ENCODE assay signal across 23 cellular contexts in genomic region chr17:59760164-59760563, GRCh38. TPM values are rescaled to one million over a fixed set of nuclear protein-coding genes. Genes with fewer than 3 reads are reported as not detected.
DNase-seq lines count a peak whose midpoint lies in the region; ATAC-seq and TF ChIP-seq lines count a peak whose summit lies in the region.
"Had no signal": no experiment of that assay in that cellular context is flagged by ENCODE, and none has a peak within 500 bp of the region (broad histone marks: within the 10 kb centered on the region; RNA-seq: fewer than 3 reads in every experiment).

No MANE protein-coding gene starts in this region.

- H3K27ac ChIP-seq in RWPE1 (peak overlapping the region; percentile 36), epithelial cell of prostate (peak overlapping the region; percentile 0), psoas muscle (no peak overlapping the region)

- H3K4me1 ChIP-seq in psoas muscle, result peaks cover 4% of the 10 kb centered on the region

- intact Hi-C loops in activated CD4-positive, alpha-beta T cell treated with anti-CD3 and anti-CD28 coated beads, Interleukin-2, amount 10 ng/mL, durations not matched to agents 24 days and 14 days (cut with micrococcal nuclease), result no loop called here
- intact Hi-C loops in CD14-positive monocyte (cut with micrococcal nuclease) (no loop called here), psoas muscle (cut with DNase I) (no loop called here)

- H3K27ac Mint-ChIP-seq in activated CD4-positive, alpha-beta T cell treated with anti-CD3 and anti-CD28 coated beads, Interleukin-2, amount 10 ng/mL, durations not matched to agents 24 days and 14 days, result peak overlapping the region; percentile 98
- H3K27ac Mint-ChIP-seq in CD14-positive monocyte, result peak overlapping the region; percentile 85 to 98 (median 95)
- H3K27ac Mint-ChIP-seq: H9 had no signal

- no peaks in the 10 kb centered on the region for H3K9me3 ChIP-seq in psoas muscle
- H3K9me3 ChIP-seq: body of pancreas, SK-N-SH had no signal

- H3K27me3 ChIP-seq in psoas muscle (ENCODE audit: insufficient read depth in 3 of 3, low read length in 2 of 3), result no peaks in the 10 kb centered on the region
- H3K27me3 ChIP-seq: body of pancreas, heart left ventricle had no signal

- no peak for ATAC-seq in psoas muscle
- ATAC-seq: body of pancreas, heart left ventricle had no signal

- peaks cover 2% of the 10 kb centered on the region for H3K9me3 Mint-ChIP-seq in activated CD4-positive, alpha-beta T cell treated with anti-CD3 and anti-CD28 coated beads, Interleukin-2, amount 10 ng/mL, durations not matched to agents 24 days and 14 days
- H3K9me3 Mint-ChIP-seq in CD14-positive monocyte, result peaks cover 0 to 10% (median 6%) of the 10 kb centered on the region in 7 donors

- H3K4me3 ChIP-seq in psoas muscle, result no peak overlapping the region
- H3K4me3 ChIP-seq: body of pancreas, heart left ventricle had no signal

- POLR2A ChIA-PET in RWPE1 (lab: Yijun Ruan, JAX; ENCODE audit: low non-redundant PET), result no interaction called here

- CTCF ChIA-PET in RWPE1 (lab: Yijun Ruan, JAX), result interaction anchor here (0.5 to 0.6 kb wide), 2 partner anchors 14 to 137 kb away, joined by 3 to 5 read pairs; no protein-coding TSS in a partner anchor

- no peak for TF ChIP-seq CTCF in CD14-positive monocyte (IDR thresholded peaks at IDR 0.05)
- TF ChIP-seq CTCF in RWPE1 (conservative IDR thresholded peaks at IDR 0.05; ENCODE audit: low read depth), result no peak
- no peak for TF ChIP-seq CTCF in psoas muscle (IDR thresholded peaks at IDR 0.05)

- peaks cover 57% of the 10 kb centered on the region for H3K4me1 Mint-ChIP-seq in activated CD4-positive, alpha-beta T cell treated with anti-CD3 and anti-CD28 coated beads, Interleukin-2, amount 10 ng/mL, durations not matched to agents 24 days and 14 days
- H3K4me1 Mint-ChIP-seq in CD14-positive monocyte, result peaks cover 25% of the 10 kb centered on the region

- DNase-seq in activated CD4-positive, alpha-beta T cell treated with anti-CD3 and anti-CD28 coated beads, Interleukin-2, amount 10 ng/mL, durations not matched to agents 24 days and 14 days, result no peak
- no peak for DNase-seq in activated CD4-positive, alpha-beta T cell treated with anti-CD3 and anti-CD28 coated beads, Interleukin-2, amount 50 U/mL, for 48 hours
- no peak for DNase-seq in CD14-positive monocyte (ENCODE audit: low spot score)
- DNase-seq in RWPE1 (ENCODE audit: low spot score), result no peak
- DNase-seq in epithelial cell of prostate (ENCODE audit: low read depth, low spot score), result no peak
- DNase-seq in NCI-H1694 treated with DMSO at 0.1 percent for 48 hours (lab: John Stamatoyannopoulos, UW), result no peak
- DNase-seq in psoas muscle, result no peak
- no peak for DNase-seq in GM19240 (ENCODE audit: insufficient read length, low spot score)
- DNase-seq: body of pancreas; DMS79 treated with DMSO at 0.1 percent for 48 hours; effector CD8-positive, alpha-beta T cell; erythroblast; H9; heart left ventricle; Karpas-422; mammary epithelial cell; NCI-H1092; NCI-H1930; NCI-H526; RPMI8226; SK-N-SH; stimulated activated CD4-positive, alpha-beta T cell treated with anti-CD3 and anti-CD28 coated beads, Interleukin-1b, Interleukin-23, amount 100 ng/mL, for 48 hours had no signal

- H3K4me3 Mint-ChIP-seq in activated CD4-positive, alpha-beta T cell treated with anti-CD3 and anti-CD28 coated beads, Interleukin-2, amount 10 ng/mL, durations not matched to agents 24 days and 14 days, result no peak overlapping the region
- H3K4me3 Mint-ChIP-seq in CD14-positive monocyte, result no peak overlapping the region
- H3K4me3 Mint-ChIP-seq: H9; T-helper 2 cell treated with Interferon-gamma antibody and Interleukin-4, amounts not matched to agents 5 μg/mL and 100 μg/mL, for 36 hours had no signal

- H3K27me3 Mint-ChIP-seq in activated CD4-positive, alpha-beta T cell treated with anti-CD3 and anti-CD28 coated beads, Interleukin-2, amount 10 ng/mL, durations not matched to agents 24 days and 14 days, result no peaks in the 10 kb centered on the region
- no peaks in the 10 kb centered on the region for H3K27me3 Mint-ChIP-seq in CD14-positive monocyte (ENCODE audit: low read depth in 3 of 3)

- 92 to 100% (median 96%) methylated on average over 1 of the region's 1 CpG for WGBS in psoas muscle, 3 donors

- H3K36me3 Mint-ChIP-seq in activated CD4-positive, alpha-beta T cell treated with anti-CD3 and anti-CD28 coated beads, Interleukin-2, amount 10 ng/mL, durations not matched to agents 24 days and 14 days (ENCODE audit: low read depth), result peaks cover 54% of the 10 kb centered on the region
- peaks cover 54 to 76% of the 10 kb centered on the region in 2 donors for H3K36me3 Mint-ChIP-seq in CD14-positive monocyte

- peaks cover 0 to 16% of the 10 kb centered on the region in 2 donors for H3K36me3 ChIP-seq in psoas muscle (ENCODE audit: insufficient read depth in 1 of 2, low read depth in 1 of 2)

RNA-seq across cellular contexts. Expression of gene VMP1, which starts 52.7 kb away (rescaled TPM):
- total RNA-seq in activated CD4-positive, alpha-beta T cell treated with anti-CD3 and anti-CD28 coated beads, Interleukin-2, amount 10 ng/mL, durations not matched to agents 24 days and 14 days, result 417 and 422 TPM in 2 replicates
- polyA plus RNA-seq in CD14-positive monocyte (100 to 1,000 TPM; 386 to 511 TPM), psoas muscle (100 to 1,000 TPM in 1 of 3 donors, 10 to 100 TPM in 2; 31.3 to 115 (median 70.5) TPM)
- 10 to 100 TPM; 37.9 to 66.5 (median 54.1) TPM for total RNA-seq in psoas muscle

RNA-seq across cellular contexts. Expression of gene PTRH2, which starts 52.9 kb away (rescaled TPM):
- 49.0 and 50.3 TPM in 2 replicates for total RNA-seq in activated CD4-positive, alpha-beta T cell treated with anti-CD3 and anti-CD28 coated beads, Interleukin-2, amount 10 ng/mL, durations not matched to agents 24 days and 14 days
- 10 to 100 TPM; 26.0 to 27.0 TPM for polyA plus RNA-seq in CD14-positive monocyte
- total RNA-seq in psoas muscle, result 10 to 100 TPM; 11.4 to 28.8 (median 16.1) TPM
- polyA plus RNA-seq in psoas muscle, result 10 to 100 TPM; 31.2 to 43.1 (median 34.7) TPM
